ENCODE assay signal across 8 cellular contexts in the genomic region with DNA sequence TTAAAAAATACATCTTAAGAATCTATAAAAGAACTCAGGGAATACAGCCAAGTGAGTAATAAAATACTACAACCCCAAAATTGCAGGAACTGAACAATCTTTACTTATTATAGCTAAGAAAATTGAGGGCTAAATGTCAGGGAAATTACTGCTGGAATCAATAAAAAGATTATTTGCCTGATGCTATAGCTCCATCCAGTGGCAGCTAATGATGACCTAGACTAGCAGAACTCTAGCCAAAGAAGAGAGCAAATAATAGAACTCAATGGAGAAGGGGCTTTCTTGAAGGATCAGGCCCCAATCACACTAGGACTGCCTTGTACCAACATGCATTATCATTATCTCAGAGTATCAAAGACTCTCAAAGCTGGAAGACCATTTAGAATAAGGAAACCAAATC.
DNase-seq lines count a peak whose midpoint lies in the region; ATAC-seq and TF ChIP-seq lines count a peak whose summit lies in the region.

No MANE protein-coding gene starts in this region.

- CTCF ChIA-PET in Caco-2 (lab: Charles Lee): no interaction called here
- CTCF ChIA-PET in HCT116 (lab: Charles Lee): interaction anchor here (0.6 to 1.3 kb wide), 17 partner anchors 10 to 463 kb away, joined by 3 to 30 read pairs (median 4); no protein-coding TSS in a partner anchor
- CTCF ChIA-PET in RWPE1 (lab: Yijun Ruan, JAX): interaction anchor here (0.5 to 1.1 kb wide), 4 partner anchors 20 to 1847 kb away, joined by 3 to 4 read pairs (median 3); no protein-coding TSS in a partner anchor

- no peaks in the 10 kb centered on the region for H4K20me1 ChIP-seq in HCT116 (ENCODE audit: insufficient read depth)

- peaks cover 7% of the 10 kb centered on the region for H3K27me3 Mint-ChIP-seq in Caco-2 (ENCODE audit: insufficient read depth, unreplicated experiment)

- TF ChIP-seq POLR2A in HCT116 (IDR thresholded peaks at IDR 0.05; ENCODE audit: borderline replicate concordance, extremely low read depth, insufficient read depth, insufficient read length): no peak

- H3K27me3 ChIP-seq in Caco-2 (replicated peaks; ENCODE audit: control insufficient read depth, insufficient read depth, low read length) (no peaks in the 10 kb centered on the region), HCT116 (ENCODE audit: insufficient read depth, low read length) (no peaks in the 10 kb centered on the region), right cardiac atrium (ENCODE audit: control insufficient read depth, insufficient read depth) (no peaks in the 10 kb centered on the region)

- no peak overlapping the region for H3K27ac Mint-ChIP-seq in Caco-2 (ENCODE audit: unreplicated experiment)

- no peak overlapping the region for H3K9ac ChIP-seq in HCT116 (ENCODE audit: low read length)

- H3K36me3 ChIP-seq in Caco-2 (ENCODE audit: control insufficient read depth, insufficient read depth, low read length): no peaks in the 10 kb centered on the region
- H3K36me3 ChIP-seq in HCT116 (ENCODE audit: control insufficient read depth in 1 of 2, insufficient read depth in 2 of 2, low read length in 2 of 2): no peaks in the 10 kb centered on the region

- no peak overlapping the region for H3K4me3 Mint-ChIP-seq in Caco-2 (ENCODE audit: unreplicated experiment)

- POLR2A ChIA-PET in Caco-2 (lab: Charles Lee): no interaction called here
- POLR2A ChIA-PET in HCT116 (lab: Charles Lee): no interaction called here
- POLR2A ChIA-PET in RWPE1 (lab: Yijun Ruan, JAX; ENCODE audit: low non-redundant PET): no interaction called here

- intact Hi-C loops in Caco-2 (cut with micrococcal nuclease; ENCODE audit: unreplicated experiment) (loop anchor here (1.0 kb wide), 1 partner anchor 117 kb away; no protein-coding TSS in a partner anchor), HCT116 (cut with micrococcal nuclease) (loop anchor here (2.0 kb wide), 1 partner anchor 417 kb away; no protein-coding TSS in a partner anchor), right cardiac atrium (cut with DNase I) (no loop called here)

- H3K9me2 ChIP-seq in HCT116 (ENCODE audit: insufficient read depth): no peaks in the 10 kb centered on the region

- ATAC-seq in HCT116: peak; percentile 81
- ATAC-seq in right cardiac atrium: no peak
- no peak for ATAC-seq in GM19397 (IDR thresholded peaks at IDR 0.05; ENCODE audit: unreplicated experiment)

- RAD21 ChIA-PET in HCT116 (lab: Charles Lee; ENCODE audit: low non-redundant PET in 1 of 2, low total read pairs in 2 of 2, uncharacterized antibody in 2 of 2, unreplicated experiment in 2 of 2): interaction anchor here (0.6 to 1.1 kb wide), 4 partner anchors 117 to 705 kb away, joined by 3 to 6 read pairs (median 4); no protein-coding TSS in a partner anchor

- H3K27ac ChIP-seq in HCT116 (ENCODE audit: low read depth, low read length): no peak overlapping the region
- no peak overlapping the region for H3K27ac ChIP-seq in RWPE1
- H3K27ac ChIP-seq in right cardiac atrium (ENCODE audit: low read length): no peak overlapping the region

- BruUV-seq in Caco-2 (replicated peaks; lab: Mats Ljungman, UMichigan) (no TSS peak), HCT116 (replicated peaks; lab: Mats Ljungman, UMichigan) (no TSS peak)

- H3K4me1 Mint-ChIP-seq in Caco-2 (ENCODE audit: low read depth, unreplicated experiment): no peaks in the 10 kb centered on the region

- no peaks in the 10 kb centered on the region for H3K4me1 ChIP-seq in Caco-2
- H3K4me1 ChIP-seq in HCT116 (ENCODE audit: control insufficient read depth in 1 of 2, insufficient read depth in 2 of 2, low read length in 2 of 2): peaks cover 0 to 7% of the 10 kb centered on the region in 2 experiments; a peak in 1 of 4 replicates
- no peaks in the 10 kb centered on the region for H3K4me1 ChIP-seq in right cardiac atrium (ENCODE audit: control insufficient read depth, insufficient read depth, low read length)

- H3K4me2 ChIP-seq in HCT116 (ENCODE audit: low read length): no peak overlapping the region

- DNase-seq in Caco-2 (peak in 1 of 2 experiments; percentile 13), HCT116 (ENCODE audit: low read depth, low spot score) (peak; percentile 33), RWPE1 (ENCODE audit: low spot score) (no peak), iPS-NIHi7 (ENCODE audit: extremely low spot score) (peak; percentile 38), DMS79 treated with DMSO at 0.1 percent for 48 hours (lab: John Stamatoyannopoulos, UW) (no peak), right cardiac atrium (no peak)
- DNase-seq in activated effector memory CD4-positive, alpha-beta T cell treated with anti-CD3 and anti-CD28 coated beads, Interleukin-2, amount 50 U/mL, for 16 hours: no peak

- peak; percentile 87 for TF ChIP-seq RAD21 in HCT116 (IDR thresholded peaks at IDR 0.05; ENCODE audit: low read depth)

- H3K4me3 ChIP-seq in Caco-2 (ENCODE audit: low read depth, low read length): no peak overlapping the region
- H3K4me3 ChIP-seq in HCT116 (replicated peaks in 1 of 2; ENCODE audit: low read depth in 1 of 2, low read length in 2 of 2): no peak overlapping the region
- H3K4me3 ChIP-seq in right cardiac atrium (ENCODE audit: low read length): no peak overlapping the region

- H3K79me2 ChIP-seq in HCT116 (ENCODE audit: insufficient read depth, low read length): no peaks in the 10 kb centered on the region

- H3K9me3 Mint-ChIP-seq in Caco-2 (ENCODE audit: unreplicated experiment): no peaks in the 10 kb centered on the region

- no peaks in the 10 kb centered on the region for H3K36me3 Mint-ChIP-seq in Caco-2 (ENCODE audit: insufficient read depth, unreplicated experiment)

- TF ChIP-seq CTCF in Caco-2 (IDR thresholded peaks at IDR 0.05; ENCODE audit: insufficient read depth in 1 of 2, low read depth in 1 of 2, low read length in 1 of 2, severe bottlenecking in 1 of 2, unreplicated experiment in 1 of 2) (peak; percentile 24 to 40), HCT116 (IDR thresholded peaks at IDR 0.05 in 2 of 3, conservative IDR thresholded peaks at IDR 0.05 in 1 of 3; ENCODE audit: borderline replicate concordance in 1 of 3, insufficient read depth in 1 of 3, low read depth in 2 of 3, low read length in 2 of 3) (peak; percentile 68 to 77 (median 72)), RWPE1 (conservative IDR thresholded peaks at IDR 0.05; ENCODE audit: low read depth) (peak; percentile 31)

- peak overlapping the region; percentile 52 for H2AFZ ChIP-seq in HCT116 (ENCODE audit: low read depth, low read length, poor library complexity, severe bottlenecking)

- H3K9me3 ChIP-seq in Caco-2: no peaks in the 10 kb centered on the region
- no peaks in the 10 kb centered on the region for H3K9me3 ChIP-seq in HCT116 (ENCODE audit: control insufficient read depth in 1 of 2, insufficient read depth in 1 of 2, low read depth in 1 of 2, low read length in 2 of 2)
- no peaks in the 10 kb centered on the region for H3K9me3 ChIP-seq in right cardiac atrium (ENCODE audit: control insufficient read depth, low read length)

TF ChIP-seq in HCT116, 20 proteins besides CTCF, POLR2A, EP300 and RAD21:
- TF ChIP-seq SIN3A (IDR thresholded peaks at IDR 0.05; ENCODE audit: low read depth) (no peak), CBX3 (IDR thresholded peaks at IDR 0.05; ENCODE audit: low read depth) (0 out of 2 replicates have a peak, but pooled peaks have one; percentile 27), ELF1 (IDR thresholded peaks at IDR 0.05; ENCODE audit: borderline replicate concordance, low read depth) (no peak), YY1 (IDR thresholded peaks at IDR 0.05; ENCODE audit: extremely low read depth, insufficient replicate concordance, low read depth, low read length) (no peak), EGR1 (IDR thresholded peaks at IDR 0.05; ENCODE audit: low read depth) (no peak), ZNF274 (IDR thresholded peaks at IDR 0.05; ENCODE audit: low read depth, low read length) (no peak), FOSL1 (IDR thresholded peaks at IDR 0.05; ENCODE audit: low read depth) (no peak), EZH2 (IDR thresholded peaks at IDR 0.05) (no peak)
- TF ChIP-seq, protein P1, sequence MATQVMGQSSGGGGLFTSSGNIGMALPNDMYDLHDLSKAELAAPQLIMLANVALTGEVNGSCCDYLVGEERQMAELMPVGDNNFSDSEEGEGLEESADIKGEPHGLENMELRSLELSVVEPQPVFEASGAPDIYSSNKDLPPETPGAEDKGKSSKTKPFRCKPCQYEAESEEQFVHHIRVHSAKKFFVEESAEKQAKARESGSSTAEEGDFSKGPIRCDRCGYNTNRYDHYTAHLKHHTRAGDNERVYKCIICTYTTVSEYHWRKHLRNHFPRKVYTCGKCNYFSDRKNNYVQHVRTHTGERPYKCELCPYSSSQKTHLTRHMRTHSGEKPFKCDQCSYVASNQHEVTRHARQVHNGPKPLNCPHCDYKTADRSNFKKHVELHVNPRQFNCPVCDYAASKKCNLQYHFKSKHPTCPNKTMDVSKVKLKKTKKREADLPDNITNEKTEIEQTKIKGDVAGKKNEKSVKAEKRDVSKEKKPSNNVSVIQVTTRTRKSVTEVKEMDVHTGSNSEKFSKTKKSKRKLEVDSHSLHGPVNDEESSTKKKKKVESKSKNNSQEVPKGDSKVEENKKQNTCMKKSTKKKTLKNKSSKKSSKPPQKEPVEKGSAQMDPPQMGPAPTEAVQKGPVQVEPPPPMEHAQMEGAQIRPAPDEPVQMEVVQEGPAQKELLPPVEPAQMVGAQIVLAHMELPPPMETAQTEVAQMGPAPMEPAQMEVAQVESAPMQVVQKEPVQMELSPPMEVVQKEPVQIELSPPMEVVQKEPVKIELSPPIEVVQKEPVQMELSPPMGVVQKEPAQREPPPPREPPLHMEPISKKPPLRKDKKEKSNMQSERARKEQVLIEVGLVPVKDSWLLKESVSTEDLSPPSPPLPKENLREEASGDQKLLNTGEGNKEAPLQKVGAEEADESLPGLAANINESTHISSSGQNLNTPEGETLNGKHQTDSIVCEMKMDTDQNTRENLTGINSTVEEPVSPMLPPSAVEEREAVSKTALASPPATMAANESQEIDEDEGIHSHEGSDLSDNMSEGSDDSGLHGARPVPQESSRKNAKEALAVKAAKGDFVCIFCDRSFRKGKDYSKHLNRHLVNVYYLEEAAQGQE (IDR thresholded peaks at IDR 0.05; ENCODE audit: low read depth): no peak
TF ChIP-seq in HCT116: peak in this region for 1.

Comparison
In these comparisons a context has a peak if more than half of its experiments do, and no peak if none do; other contexts are left out.
1. DNase-seq: peak in HCT116 (single experiment) and iPS-NIHi7 (single experiment); none in RWPE1 (single experiment), DMS79 treated with DMSO at 0.1 percent for 48 hours (single experiment), right cardiac atrium (0 of 3) and activated effector memory CD4-positive, alpha-beta T cell treated with anti-CD3 and anti-CD28 coated beads, Interleukin-2, amount 50 U/mL, for 16 hours (single experiment).
2. intact Hi-C loops: an anchor here in Caco-2 (1.0 kb wide) and HCT116 (2.0 kb wide); none called in right cardiac atrium.
3. Peak in every context shown above with its lines, with median percentiles within 50 percentile points of each other: CTCF ChIP-seq.